8 cellular contexts compared by ENCODE assay signal in genomic region chr14:63759454-63759853, GRCh38. TPM values are rescaled to one million over a fixed set of nuclear protein-coding genes. Genes with fewer than 3 reads are reported as not detected.
DNase-seq lines count a peak whose midpoint lies in the region; ATAC-seq lines count a peak whose summit lies in the region.

No MANE protein-coding gene starts in this region.

- peak; percentile 61 for ATAC-seq in HG03066 (IDR thresholded peaks at IDR 0.05; ENCODE audit: low read depth, unreplicated experiment)
- peak; percentile 80 for ATAC-seq in activated naive CD8-positive, alpha-beta T cell treated with anti-CD3 and anti-CD28 coated beads, Interleukin-2, amount 50 U/mL, for 24 hours
- peak; percentile 61 for ATAC-seq in stimulated activated naive CD8-positive, alpha-beta T cell treated with anti-CD3 and anti-CD28 coated beads, Interleukin-15, Interleukin-2, amounts not matched to agents 100 U/mL and 50 U/mL, for 24 hours

- H3K9me3 Mint-ChIP-seq in activated naive CD4-positive, alpha-beta T cell treated with anti-CD3 and anti-CD28 coated beads for 36 hours: no peaks in the 10 kb centered on the region
- H3K9me3 Mint-ChIP-seq in activated naive CD8-positive, alpha-beta T cell treated with anti-CD3 and anti-CD28 coated beads, Interleukin-2, amount 50 U/mL, for 24 hours: no peaks in the 10 kb centered on the region

- no peaks in the 10 kb centered on the region for H3K36me3 Mint-ChIP-seq in activated naive CD4-positive, alpha-beta T cell treated with anti-CD3 and anti-CD28 coated beads for 36 hours (ENCODE audit: low read depth)
- H3K36me3 Mint-ChIP-seq in activated naive CD8-positive, alpha-beta T cell treated with anti-CD3 and anti-CD28 coated beads, Interleukin-2, amount 50 U/mL, for 24 hours (ENCODE audit: low read depth): no peaks in the 10 kb centered on the region

- peak; percentile 13 for DNase-seq in activated naive CD4-positive, alpha-beta T cell treated with anti-CD3 and anti-CD28 coated beads for 36 hours
- no peak for DNase-seq in activated naive CD4-positive, alpha-beta T cell treated with Interleukin-2 at 50 U/mL for 16 hours
- DNase-seq in activated naive CD8-positive, alpha-beta T cell treated with anti-CD3 and anti-CD28 coated beads, Interleukin-2, amount 50 U/mL, for 24 hours: no peak
- no peak for DNase-seq in stimulated activated naive CD8-positive, alpha-beta T cell treated with anti-CD3 and anti-CD28 coated beads, Interleukin-15, Interleukin-2, amounts not matched to agents 100 U/mL and 50 U/mL, for 24 hours
- DNase-seq in cerebellum (ENCODE audit: low spot score) (no peak), NOMO-1 (lab: John Stamatoyannopoulos, UW; ENCODE audit: unreplicated experiment in 2 of 2) (no peak), COLO668 (lab: John Stamatoyannopoulos, UW; ENCODE audit: unreplicated experiment) (no peak)

- peaks cover 11% of the 10 kb centered on the region for H3K4me1 Mint-ChIP-seq in activated naive CD4-positive, alpha-beta T cell treated with anti-CD3 and anti-CD28 coated beads for 36 hours (ENCODE audit: low read depth)
- H3K4me1 Mint-ChIP-seq in activated naive CD8-positive, alpha-beta T cell treated with anti-CD3 and anti-CD28 coated beads, Interleukin-2, amount 50 U/mL, for 24 hours: peaks cover 10% of the 10 kb centered on the region

- intact Hi-C loops in activated naive CD4-positive, alpha-beta T cell treated with anti-CD3 and anti-CD28 coated beads for 36 hours (cut with micrococcal nuclease): no loop called here

- peak overlapping the region; percentile 6 for H3K27ac Mint-ChIP-seq in activated naive CD4-positive, alpha-beta T cell treated with anti-CD3 and anti-CD28 coated beads for 36 hours
- peak overlapping the region; percentile 85 for H3K27ac Mint-ChIP-seq in activated naive CD8-positive, alpha-beta T cell treated with anti-CD3 and anti-CD28 coated beads, Interleukin-2, amount 50 U/mL, for 24 hours

- peak overlapping the region; percentile 10 for H3K4me3 Mint-ChIP-seq in activated naive CD4-positive, alpha-beta T cell treated with anti-CD3 and anti-CD28 coated beads for 36 hours
- peak overlapping the region; percentile 60 for H3K4me3 Mint-ChIP-seq in activated naive CD8-positive, alpha-beta T cell treated with anti-CD3 and anti-CD28 coated beads, Interleukin-2, amount 50 U/mL, for 24 hours

- no peaks in the 10 kb centered on the region for H3K27me3 Mint-ChIP-seq in activated naive CD4-positive, alpha-beta T cell treated with anti-CD3 and anti-CD28 coated beads for 36 hours (ENCODE audit: low read depth)
- no peaks in the 10 kb centered on the region for H3K27me3 Mint-ChIP-seq in activated naive CD8-positive, alpha-beta T cell treated with anti-CD3 and anti-CD28 coated beads, Interleukin-2, amount 50 U/mL, for 24 hours

- CTCF ChIA-PET in activated naive CD4-positive, alpha-beta T cell treated with anti-CD3 and anti-CD28 coated beads for 36 hours (lab: Charles Lee): interaction anchor here (0.6 to 1.1 kb wide), 3 partner anchors 11 to 125 kb away, joined by 3 read pairs; no protein-coding TSS in a partner anchor

RNA-seq across cellular contexts. Expression of gene SGPP1, which starts 31.6 kb away (rescaled TPM):
- 10 to 100 TPM; 10.1 to 10.6 TPM for total RNA-seq in activated naive CD4-positive, alpha-beta T cell treated with anti-CD3 and anti-CD28 coated beads for 36 hours
- 20.1 TPM for total RNA-seq in cerebellum
